In genomic region chr1:182841368-182841988, GRCh38 we compare ENCODE assay signal across 1 cellular context.
TF ChIP-seq lines count a peak whose summit lies in the region.

No MANE protein-coding gene starts in this region.

TF ChIP-seq in HCT116, 20 proteins besides CTCF, POLR2A, EP300 and RAD21 (continued from another document):
- TF ChIP-seq TCF7L2 (IDR thresholded peaks at IDR 0.05; ENCODE audit: borderline replicate concordance, extremely low read depth, insufficient read depth, insufficient read length) (no peak), SP1 (IDR thresholded peaks at IDR 0.05; ENCODE audit: low read depth) (no peak)
